9 cellular contexts compared by ENCODE assay signal in the genomic region with DNA sequence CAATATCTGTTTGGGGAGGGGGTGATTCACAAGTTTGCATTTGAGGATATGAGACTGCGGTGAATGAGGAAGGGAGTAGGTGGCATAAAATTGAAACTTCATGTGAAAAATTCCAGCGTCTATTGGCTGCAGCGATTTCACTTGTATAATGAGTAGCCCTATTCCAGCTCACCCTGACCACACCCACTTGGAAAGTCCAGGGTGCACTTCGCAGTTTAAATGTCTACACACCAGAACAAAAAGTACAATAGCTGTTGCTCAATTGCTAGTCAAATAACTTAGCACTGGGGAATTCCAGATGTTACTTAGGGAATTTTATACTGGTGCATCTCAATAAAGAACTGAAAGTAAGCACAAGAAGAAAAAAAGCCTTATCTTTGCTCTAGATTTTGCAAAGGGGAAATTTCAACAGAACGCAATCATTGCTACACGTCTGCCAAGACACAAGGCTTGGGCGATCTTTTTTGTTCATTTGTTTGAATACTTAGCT. TPM values are rescaled to one million over a fixed set of nuclear protein-coding genes. Genes with fewer than 3 reads are reported as not detected.
A peak's percentile ranks its signal among the peaks of the same experiment; 100 is the strongest.
DNase-seq lines count a peak whose midpoint lies in the region; ATAC-seq, FAIRE-seq and TF ChIP-seq lines count a peak whose summit lies in the region.
"Had no signal": no experiment of that assay in that cellular context is flagged by ENCODE, and none has a peak within 500 bp of the region (broad histone marks: within the 10 kb centered on the region; RNA-seq: fewer than 3 reads in every experiment).

No MANE protein-coding gene starts in this region.

- peaks cover 50% of the 10 kb centered on the region for H3K79me2 ChIP-seq in fibroblast of lung (ENCODE audit: control insufficient read depth, insufficient read depth, low read length)

- H4K20me1 ChIP-seq in fibroblast of lung (ENCODE audit: control insufficient read depth, extremely low read depth, insufficient read depth, low read length): no peaks in the 10 kb centered on the region

- H3K4me3 ChIP-seq in fibroblast of lung (replicated peaks in 1 of 4; ENCODE audit: control extremely low read depth in 1 of 4, insufficient read depth in 1 of 4, low read depth in 3 of 4, low read length in 4 of 4) (peak overlapping the region in 3 of 4 experiments; percentile 3 to 58 (median 38)), skeletal muscle satellite cell (ENCODE audit: low read length) (peak overlapping the region; percentile 44)

- H2AFZ ChIP-seq in fibroblast of lung (ENCODE audit: low read length): no peak overlapping the region

- H3K9ac ChIP-seq in fibroblast of lung (ENCODE audit: insufficient read depth, low read length) (no peak overlapping the region), skeletal muscle satellite cell (ENCODE audit: low read depth, low read length) (peak overlapping the region; percentile 51)

- peak; percentile 36 for ATAC-seq in HG03565 (IDR thresholded peaks at IDR 0.05; ENCODE audit: unreplicated experiment)

- H3K4me1 ChIP-seq in fibroblast of lung (ENCODE audit: control insufficient read depth, extremely low read depth, insufficient read depth, low read length) (peaks cover 13% of the 10 kb centered on the region), skeletal muscle satellite cell (ENCODE audit: control insufficient read depth, insufficient read depth, low read length) (peaks cover 66% of the 10 kb centered on the region)

- DNase-seq in activated CD4-positive, alpha-beta T cell treated with anti-CD3 and anti-CD28 coated beads for 24 hours (ENCODE audit: low read depth in 2 of 2): peak; percentile 76 to 77
- DNase-seq in activated CD4-positive, alpha-beta T cell treated with anti-CD3 and anti-CD28 coated beads for 1 hour: no peak
- peak; percentile 76 to 81 for DNase-seq in activated CD4-positive, alpha-beta T cell treated with anti-CD3 and anti-CD28 coated beads, Interleukin-2, amount 50 U/mL, for 4 hours
- DNase-seq in fibroblast of lung (ENCODE audit: low read depth in 2 of 2) (peak; percentile 86 to 96), DMS153 treated with DMSO at 0.1 percent for 48 hours (lab: John Stamatoyannopoulos, UW; ENCODE audit: unreplicated experiment) (no peak), D721Med (ENCODE audit: insufficient read length, low spot score) (no peak)

- no peak for TF ChIP-seq CTCF in fibroblast of lung (conservative IDR thresholded peaks at IDR 0.05 in 1 of 2, IDR thresholded peaks at IDR 0.05 in 1 of 2; ENCODE audit: low read depth in 1 of 2, low read length in 2 of 2)
- no peak for TF ChIP-seq CTCF in D721Med (IDR thresholded peaks at IDR 0.05; ENCODE audit: insufficient read depth, missing control alignments)

- no peak overlapping the region for H3K27ac ChIP-seq in fibroblast of lung (ENCODE audit: insufficient read depth, low read length)
- H3K27ac ChIP-seq: C4-2B had no signal

- H3K27me3 ChIP-seq in fibroblast of lung (ENCODE audit: control insufficient read depth, insufficient read depth, low read length) (no peaks in the 10 kb centered on the region), skeletal muscle satellite cell (ENCODE audit: control insufficient read depth, insufficient read depth, low read length) (no peaks in the 10 kb centered on the region)

- FAIRE-seq in D721Med (lab: Jason Lieb, UNC): no peak

- H3K4me2 ChIP-seq in fibroblast of lung (ENCODE audit: extremely low read depth, insufficient read depth, low read length) (peak overlapping the region; percentile 44), skeletal muscle satellite cell (ENCODE audit: low read length) (peak overlapping the region; percentile 97)

- H3K36me3 ChIP-seq in fibroblast of lung (ENCODE audit: control insufficient read depth, insufficient read depth, low read length): peaks cover 9% of the 10 kb centered on the region
- H3K36me3 ChIP-seq in skeletal muscle satellite cell (ENCODE audit: insufficient read depth, low read length): peaks cover 43% of the 10 kb centered on the region

- no peaks in the 10 kb centered on the region for H3K9me3 ChIP-seq in fibroblast of lung (ENCODE audit: control insufficient read depth, insufficient read depth, low read depth, low read length)
- no peaks in the 10 kb centered on the region for H3K9me3 ChIP-seq in skeletal muscle satellite cell (replicated peaks; ENCODE audit: low read length)

RNA-seq across cellular contexts. Expression of a gene that starts 6.3 kb away (rescaled TPM):
- total RNA-seq in fibroblast of lung: 3.9 and 7.8 TPM in 2 replicates
- 10.8 and 23.5 TPM in 2 replicates for polyA plus RNA-seq in fibroblast of lung
- polyA plus RNA-seq in fibroblast of lung (2012): 6.0 and 11.2 TPM in 2 replicates
- 6.8 and 9.6 TPM in 2 replicates for polyA minus RNA-seq in fibroblast of lung (ENCODE audit: low replicate concordance)
- 15.5 and 22.7 TPM in 2 replicates for total RNA-seq in skeletal muscle satellite cell (2012; rRNA removed)

Comparison
In these comparisons a context has a peak if more than half of its experiments do, and no peak if none do; other contexts are left out.
1. DNase-seq: peak in activated CD4-positive, alpha-beta T cell treated with anti-CD3 and anti-CD28 coated beads for 24 hours (2 of 2), activated CD4-positive, alpha-beta T cell treated with anti-CD3 and anti-CD28 coated beads, Interleukin-2, amount 50 U/mL, for 4 hours (2 of 2) and fibroblast of lung (2 of 2); none in activated CD4-positive, alpha-beta T cell treated with anti-CD3 and anti-CD28 coated beads for 1 hour (single experiment), DMS153 treated with DMSO at 0.1 percent for 48 hours (single experiment) and D721Med (single experiment).